Comparison of ENCODE assay signal across 1 cellular context in the genomic region with DNA sequence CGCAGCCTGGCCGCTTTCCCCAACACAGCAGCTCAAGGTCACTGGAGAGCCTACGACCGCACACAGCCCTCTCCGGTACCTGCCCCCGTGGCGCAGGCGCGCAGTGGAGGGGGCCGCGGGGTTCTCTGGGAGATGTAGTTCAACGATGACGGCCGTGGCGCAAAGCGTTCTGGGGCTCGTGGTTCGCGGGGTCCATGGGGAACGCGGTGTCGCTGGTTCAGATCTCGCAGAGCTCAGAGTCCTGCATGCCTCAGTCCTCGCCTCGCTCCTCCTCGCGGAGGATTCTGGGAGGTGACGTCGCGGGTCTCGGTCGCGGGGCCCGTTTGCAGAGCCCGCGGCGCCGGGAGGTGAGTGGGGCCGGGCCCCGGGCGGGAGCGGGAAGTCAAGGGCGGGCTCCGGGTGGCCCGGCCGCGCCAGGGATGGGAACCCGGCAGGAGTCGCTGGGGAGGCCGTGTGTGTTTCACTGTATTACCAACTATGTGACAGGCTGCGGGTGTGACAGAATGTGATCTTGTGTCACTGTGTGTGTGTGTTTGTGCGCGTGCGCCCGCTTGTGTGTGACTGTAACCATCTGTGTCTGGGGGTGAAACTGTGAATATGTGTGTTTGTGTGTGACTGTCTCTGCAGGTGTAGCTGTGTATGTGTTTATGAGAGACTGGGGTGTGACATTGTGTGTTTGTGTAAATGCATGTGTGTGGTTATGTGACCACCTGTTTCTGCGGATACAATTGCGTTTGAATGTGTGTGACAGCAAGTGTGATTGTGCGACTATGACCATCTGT.
TF ChIP-seq lines count a peak whose summit lies in the region.

Gene ZNF527 (plus strand): TSS at position 220 of the 782 bp plus-strand sequence. CDS start 3,100 bp downstream, outside the sequence.

TF ChIP-seq in GM12878, 131 proteins besides CTCF, POLR2A, EP300 and RAD21 (continued from another document and continues in another):
- TF ChIP-seq, protein P1, sequence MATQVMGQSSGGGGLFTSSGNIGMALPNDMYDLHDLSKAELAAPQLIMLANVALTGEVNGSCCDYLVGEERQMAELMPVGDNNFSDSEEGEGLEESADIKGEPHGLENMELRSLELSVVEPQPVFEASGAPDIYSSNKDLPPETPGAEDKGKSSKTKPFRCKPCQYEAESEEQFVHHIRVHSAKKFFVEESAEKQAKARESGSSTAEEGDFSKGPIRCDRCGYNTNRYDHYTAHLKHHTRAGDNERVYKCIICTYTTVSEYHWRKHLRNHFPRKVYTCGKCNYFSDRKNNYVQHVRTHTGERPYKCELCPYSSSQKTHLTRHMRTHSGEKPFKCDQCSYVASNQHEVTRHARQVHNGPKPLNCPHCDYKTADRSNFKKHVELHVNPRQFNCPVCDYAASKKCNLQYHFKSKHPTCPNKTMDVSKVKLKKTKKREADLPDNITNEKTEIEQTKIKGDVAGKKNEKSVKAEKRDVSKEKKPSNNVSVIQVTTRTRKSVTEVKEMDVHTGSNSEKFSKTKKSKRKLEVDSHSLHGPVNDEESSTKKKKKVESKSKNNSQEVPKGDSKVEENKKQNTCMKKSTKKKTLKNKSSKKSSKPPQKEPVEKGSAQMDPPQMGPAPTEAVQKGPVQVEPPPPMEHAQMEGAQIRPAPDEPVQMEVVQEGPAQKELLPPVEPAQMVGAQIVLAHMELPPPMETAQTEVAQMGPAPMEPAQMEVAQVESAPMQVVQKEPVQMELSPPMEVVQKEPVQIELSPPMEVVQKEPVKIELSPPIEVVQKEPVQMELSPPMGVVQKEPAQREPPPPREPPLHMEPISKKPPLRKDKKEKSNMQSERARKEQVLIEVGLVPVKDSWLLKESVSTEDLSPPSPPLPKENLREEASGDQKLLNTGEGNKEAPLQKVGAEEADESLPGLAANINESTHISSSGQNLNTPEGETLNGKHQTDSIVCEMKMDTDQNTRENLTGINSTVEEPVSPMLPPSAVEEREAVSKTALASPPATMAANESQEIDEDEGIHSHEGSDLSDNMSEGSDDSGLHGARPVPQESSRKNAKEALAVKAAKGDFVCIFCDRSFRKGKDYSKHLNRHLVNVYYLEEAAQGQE (IDR thresholded peaks at IDR 0.05; ENCODE audit: low read depth, low read length): no peak
- TF ChIP-seq RUNX3 (IDR thresholded peaks at IDR 0.05; ENCODE audit: low read length) (peak; percentile 59; the same call in 1 of the 2 replicates), POLR2AphosphoS5 (IDR thresholded peaks at IDR 0.05; ENCODE audit: low read length) (peak; percentile 81), SIN3A (IDR thresholded peaks at IDR 0.05; ENCODE audit: low read depth, low read length) (peak; percentile 84; the same call in 1 of the 2 replicates), KDM1A (IDR thresholded peaks at IDR 0.05; ENCODE audit: borderline replicate concordance) (no peak), POU2F2 (IDR thresholded peaks at IDR 0.05; ENCODE audit: borderline replicate concordance, low read depth, low read length) (no peak), E2F4 (IDR thresholded peaks at IDR 0.05; ENCODE audit: low read depth, low read length) (peak; percentile 65; the same call in 1 of the 2 replicates), RB1 (IDR thresholded peaks at IDR 0.05; ENCODE audit: borderline replicate concordance) (no peak; the same call in 1 of the 2 replicates), RBBP5 (conservative IDR thresholded peaks at IDR 0.05) (0 out of 2 replicates have a peak, but pooled peaks have one; percentile 51), NFXL1 (IDR thresholded peaks at IDR 0.05; ENCODE audit: borderline replicate concordance) (no peak), EGR1 (IDR thresholded peaks at IDR 0.05; ENCODE audit: borderline replicate concordance in 1 of 2, low read depth in 2 of 2, low read length in 2 of 2) (peak in 1 of 2 experiments; percentile 24; a peak in 1 of 3 replicates), HDAC6 (IDR thresholded peaks at IDR 0.05; ENCODE audit: unreplicated experiment) (peak; percentile 55), IRF3 (IDR thresholded peaks at IDR 0.05) (no peak), CREM (IDR thresholded peaks at IDR 0.05; ENCODE audit: low read depth) (peak; percentile 95; the same call in 1 of the 2 replicates), EED (IDR thresholded peaks at IDR 0.05; ENCODE audit: low read depth) (no peak), ZBTB40 (IDR thresholded peaks at IDR 0.05; ENCODE audit: borderline replicate concordance) (peak; percentile 53; the same call in 1 of the 2 replicates), POLR2AphosphoS2 (IDR thresholded peaks at IDR 0.05; ENCODE audit: low read depth, low read length) (peak; percentile 86), TCF12 (IDR thresholded peaks at IDR 0.05; ENCODE audit: low read depth, low read length) (peak; percentile 8; the same call in 1 of the 2 replicates), TARDBP (IDR thresholded peaks at IDR 0.05; ENCODE audit: borderline replicate concordance) (peak; percentile 86; the same call in 1 of the 2 replicates), FOS (IDR thresholded peaks at IDR 0.05; ENCODE audit: borderline replicate concordance, extremely low read depth, insufficient read length) (no peak), MEF2B (IDR thresholded peaks at IDR 0.05; ENCODE audit: partially characterized antibody, poor library complexity, severe bottlenecking) (no peak), MYC (IDR thresholded peaks at IDR 0.05; ENCODE audit: insufficient read depth, insufficient read length, insufficient replicate concordance, low read length, severe bottlenecking) (no peak), SKIL (IDR thresholded peaks at IDR 0.05; ENCODE audit: low read depth, poor library complexity, severe bottlenecking) (no peak), PML (IDR thresholded peaks at IDR 0.05; ENCODE audit: low read length) (0 out of 2 replicates have a peak, but pooled peaks have one; percentile 59), ZNF622 (IDR thresholded peaks at IDR 0.05) (no peak)
- TF ChIP-seq, protein P2, sequence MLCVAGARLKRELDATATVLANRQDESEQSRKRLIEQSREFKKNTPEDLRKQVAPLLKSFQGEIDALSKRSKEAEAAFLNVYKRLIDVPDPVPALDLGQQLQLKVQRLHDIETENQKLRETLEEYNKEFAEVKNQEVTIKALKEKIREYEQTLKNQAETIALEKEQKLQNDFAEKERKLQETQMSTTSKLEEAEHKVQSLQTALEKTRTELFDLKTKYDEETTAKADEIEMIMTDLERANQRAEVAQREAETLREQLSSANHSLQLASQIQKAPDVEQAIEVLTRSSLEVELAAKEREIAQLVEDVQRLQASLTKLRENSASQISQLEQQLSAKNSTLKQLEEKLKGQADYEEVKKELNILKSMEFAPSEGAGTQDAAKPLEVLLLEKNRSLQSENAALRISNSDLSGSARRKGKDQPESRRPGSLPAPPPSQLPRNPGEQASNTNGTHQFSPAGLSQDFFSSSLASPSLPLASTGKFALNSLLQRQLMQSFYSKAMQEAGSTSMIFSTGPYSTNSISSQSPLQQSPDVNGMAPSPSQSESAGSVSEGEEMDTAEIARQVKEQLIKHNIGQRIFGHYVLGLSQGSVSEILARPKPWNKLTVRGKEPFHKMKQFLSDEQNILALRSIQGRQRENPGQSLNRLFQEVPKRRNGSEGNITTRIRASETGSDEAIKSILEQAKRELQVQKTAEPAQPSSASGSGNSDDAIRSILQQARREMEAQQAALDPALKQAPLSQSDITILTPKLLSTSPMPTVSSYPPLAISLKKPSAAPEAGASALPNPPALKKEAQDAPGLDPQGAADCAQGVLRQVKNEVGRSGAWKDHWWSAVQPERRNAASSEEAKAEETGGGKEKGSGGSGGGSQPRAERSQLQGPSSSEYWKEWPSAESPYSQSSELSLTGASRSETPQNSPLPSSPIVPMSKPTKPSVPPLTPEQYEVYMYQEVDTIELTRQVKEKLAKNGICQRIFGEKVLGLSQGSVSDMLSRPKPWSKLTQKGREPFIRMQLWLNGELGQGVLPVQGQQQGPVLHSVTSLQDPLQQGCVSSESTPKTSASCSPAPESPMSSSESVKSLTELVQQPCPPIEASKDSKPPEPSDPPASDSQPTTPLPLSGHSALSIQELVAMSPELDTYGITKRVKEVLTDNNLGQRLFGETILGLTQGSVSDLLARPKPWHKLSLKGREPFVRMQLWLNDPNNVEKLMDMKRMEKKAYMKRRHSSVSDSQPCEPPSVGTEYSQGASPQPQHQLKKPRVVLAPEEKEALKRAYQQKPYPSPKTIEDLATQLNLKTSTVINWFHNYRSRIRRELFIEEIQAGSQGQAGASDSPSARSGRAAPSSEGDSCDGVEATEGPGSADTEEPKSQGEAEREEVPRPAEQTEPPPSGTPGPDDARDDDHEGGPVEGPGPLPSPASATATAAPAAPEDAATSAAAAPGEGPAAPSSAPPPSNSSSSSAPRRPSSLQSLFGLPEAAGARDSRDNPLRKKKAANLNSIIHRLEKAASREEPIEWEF (IDR thresholded peaks at IDR 0.05; ENCODE audit: insufficient replicate concordance, low read depth, low read length): no peak
- TF ChIP-seq, protein P3, sequence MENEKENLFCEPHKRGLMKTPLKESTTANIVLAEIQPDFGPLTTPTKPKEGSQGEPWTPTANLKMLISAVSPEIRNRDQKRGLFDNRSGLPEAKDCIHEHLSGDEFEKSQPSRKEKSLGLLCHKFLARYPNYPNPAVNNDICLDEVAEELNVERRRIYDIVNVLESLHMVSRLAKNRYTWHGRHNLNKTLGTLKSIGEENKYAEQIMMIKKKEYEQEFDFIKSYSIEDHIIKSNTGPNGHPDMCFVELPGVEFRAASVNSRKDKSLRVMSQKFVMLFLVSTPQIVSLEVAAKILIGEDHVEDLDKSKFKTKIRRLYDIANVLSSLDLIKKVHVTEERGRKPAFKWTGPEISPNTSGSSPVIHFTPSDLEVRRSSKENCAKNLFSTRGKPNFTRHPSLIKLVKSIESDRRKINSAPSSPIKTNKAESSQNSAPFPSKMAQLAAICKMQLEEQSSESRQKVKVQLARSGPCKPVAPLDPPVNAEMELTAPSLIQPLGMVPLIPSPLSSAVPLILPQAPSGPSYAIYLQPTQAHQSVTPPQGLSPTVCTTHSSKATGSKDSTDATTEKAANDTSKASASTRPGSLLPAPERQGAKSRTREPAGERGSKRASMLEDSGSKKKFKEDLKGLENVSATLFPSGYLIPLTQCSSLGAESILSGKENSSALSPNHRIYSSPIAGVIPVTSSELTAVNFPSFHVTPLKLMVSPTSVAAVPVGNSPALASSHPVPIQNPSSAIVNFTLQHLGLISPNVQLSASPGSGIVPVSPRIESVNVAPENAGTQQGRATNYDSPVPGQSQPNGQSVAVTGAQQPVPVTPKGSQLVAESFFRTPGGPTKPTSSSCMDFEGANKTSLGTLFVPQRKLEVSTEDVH (IDR thresholded peaks at IDR 0.05; ENCODE audit: low read depth, partially characterized antibody): no peak
